1 cellular context compared by ENCODE assay signal in genomic region chr15:77986891-77987764, GRCh38.
TF ChIP-seq lines count a peak whose summit lies in the region.

No MANE protein-coding gene starts in this region.

TF ChIP-seq in GM23338, 12 proteins besides CTCF, POLR2A, EP300 and RAD21 (continued from another document):
- TF ChIP-seq ZNF462 (CRISPR knock-in tag; IDR thresholded peaks at IDR 0.05) (no peak), ZNF114 (CRISPR knock-in tag; IDR thresholded peaks at IDR 0.05) (no peak)
